Comparison of ENCODE assay signal across 1 cellular context in the genomic region with DNA sequence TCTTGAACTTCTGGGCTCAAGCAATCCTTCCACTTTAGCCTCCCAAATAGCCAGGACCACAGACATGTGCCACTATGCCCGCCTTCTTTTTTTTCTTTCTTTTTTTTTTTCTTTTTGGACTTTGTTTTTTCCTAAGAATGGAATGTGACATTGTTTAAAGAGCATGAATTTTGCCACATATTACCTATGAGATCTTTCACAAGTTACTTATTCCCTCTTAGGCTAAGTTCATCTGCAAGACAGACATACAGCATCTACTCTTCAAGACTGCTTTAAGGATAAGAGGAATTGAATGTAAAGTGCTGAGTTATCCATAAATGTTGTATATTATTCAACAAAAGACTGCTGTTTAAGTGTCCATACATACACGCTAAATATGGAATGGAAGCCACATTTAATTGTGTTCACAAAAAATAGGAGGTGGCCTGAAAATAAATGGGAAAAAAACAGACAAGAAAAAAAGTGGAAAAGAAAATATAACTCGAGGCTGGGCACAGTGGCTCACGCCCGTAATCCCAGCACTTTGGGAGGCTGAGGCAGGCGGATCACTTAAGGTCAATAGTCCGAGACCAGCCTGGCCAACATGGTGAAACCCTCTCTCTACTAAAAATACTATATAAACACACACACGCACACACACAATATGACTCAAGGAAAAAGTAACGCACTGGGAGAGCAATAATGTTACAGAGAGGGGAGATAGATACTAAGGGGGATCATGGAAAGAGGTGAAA.
TF ChIP-seq lines count a peak whose summit lies in the region.

No MANE protein-coding gene starts in this region.

TF ChIP-seq in HepG2, 621 proteins besides CTCF, POLR2A, EP300 and RAD21 (continued from another document and continues in another):
- TF ChIP-seq, protein P1, sequence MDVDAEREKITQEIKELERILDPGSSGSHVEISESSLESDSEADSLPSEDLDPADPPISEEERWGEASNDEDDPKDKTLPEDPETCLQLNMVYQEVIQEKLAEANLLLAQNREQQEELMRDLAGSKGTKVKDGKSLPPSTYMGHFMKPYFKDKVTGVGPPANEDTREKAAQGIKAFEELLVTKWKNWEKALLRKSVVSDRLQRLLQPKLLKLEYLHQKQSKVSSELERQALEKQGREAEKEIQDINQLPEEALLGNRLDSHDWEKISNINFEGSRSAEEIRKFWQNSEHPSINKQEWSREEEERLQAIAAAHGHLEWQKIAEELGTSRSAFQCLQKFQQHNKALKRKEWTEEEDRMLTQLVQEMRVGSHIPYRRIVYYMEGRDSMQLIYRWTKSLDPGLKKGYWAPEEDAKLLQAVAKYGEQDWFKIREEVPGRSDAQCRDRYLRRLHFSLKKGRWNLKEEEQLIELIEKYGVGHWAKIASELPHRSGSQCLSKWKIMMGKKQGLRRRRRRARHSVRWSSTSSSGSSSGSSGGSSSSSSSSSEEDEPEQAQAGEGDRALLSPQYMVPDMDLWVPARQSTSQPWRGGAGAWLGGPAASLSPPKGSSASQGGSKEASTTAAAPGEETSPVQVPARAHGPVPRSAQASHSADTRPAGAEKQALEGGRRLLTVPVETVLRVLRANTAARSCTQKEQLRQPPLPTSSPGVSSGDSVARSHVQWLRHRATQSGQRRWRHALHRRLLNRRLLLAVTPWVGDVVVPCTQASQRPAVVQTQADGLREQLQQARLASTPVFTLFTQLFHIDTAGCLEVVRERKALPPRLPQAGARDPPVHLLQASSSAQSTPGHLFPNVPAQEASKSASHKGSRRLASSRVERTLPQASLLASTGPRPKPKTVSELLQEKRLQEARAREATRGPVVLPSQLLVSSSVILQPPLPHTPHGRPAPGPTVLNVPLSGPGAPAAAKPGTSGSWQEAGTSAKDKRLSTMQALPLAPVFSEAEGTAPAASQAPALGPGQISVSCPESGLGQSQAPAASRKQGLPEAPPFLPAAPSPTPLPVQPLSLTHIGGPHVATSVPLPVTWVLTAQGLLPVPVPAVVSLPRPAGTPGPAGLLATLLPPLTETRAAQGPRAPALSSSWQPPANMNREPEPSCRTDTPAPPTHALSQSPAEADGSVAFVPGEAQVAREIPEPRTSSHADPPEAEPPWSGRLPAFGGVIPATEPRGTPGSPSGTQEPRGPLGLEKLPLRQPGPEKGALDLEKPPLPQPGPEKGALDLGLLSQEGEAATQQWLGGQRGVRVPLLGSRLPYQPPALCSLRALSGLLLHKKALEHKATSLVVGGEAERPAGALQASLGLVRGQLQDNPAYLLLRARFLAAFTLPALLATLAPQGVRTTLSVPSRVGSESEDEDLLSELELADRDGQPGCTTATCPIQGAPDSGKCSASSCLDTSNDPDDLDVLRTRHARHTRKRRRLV (CRISPR knock-in tag; IDR thresholded peaks at IDR 0.05), result no peak
- TF ChIP-seq ZNF839 (CRISPR knock-in tag; IDR thresholded peaks at IDR 0.05; ENCODE audit: borderline replicate concordance), result no peak
- TF ChIP-seq, protein P2, sequence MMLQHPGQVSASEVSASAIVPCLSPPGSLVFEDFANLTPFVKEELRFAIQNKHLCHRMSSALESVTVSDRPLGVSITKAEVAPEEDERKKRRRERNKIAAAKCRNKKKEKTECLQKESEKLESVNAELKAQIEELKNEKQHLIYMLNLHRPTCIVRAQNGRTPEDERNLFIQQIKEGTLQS (CRISPR knock-in tag; IDR thresholded peaks at IDR 0.05), result no peak
- TF ChIP-seq, protein P3, sequence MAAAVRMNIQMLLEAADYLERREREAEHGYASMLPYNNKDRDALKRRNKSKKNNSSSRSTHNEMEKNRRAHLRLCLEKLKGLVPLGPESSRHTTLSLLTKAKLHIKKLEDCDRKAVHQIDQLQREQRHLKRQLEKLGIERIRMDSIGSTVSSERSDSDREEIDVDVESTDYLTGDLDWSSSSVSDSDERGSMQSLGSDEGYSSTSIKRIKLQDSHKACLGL (CRISPR knock-in tag; IDR thresholded peaks at IDR 0.05), result no peak
- TF ChIP-seq ZNF549 (CRISPR knock-in tag; IDR thresholded peaks at IDR 0.05), result no peak
- no peak for TF ChIP-seq RELA (CRISPR knock-in tag; IDR thresholded peaks at IDR 0.05)
- no peak for TF ChIP-seq FOXO1 (CRISPR knock-in tag; IDR thresholded peaks at IDR 0.05)
- TF ChIP-seq PLRG1 (conservative IDR thresholded peaks at IDR 0.05), result no peak
- peak; percentile 82 for TF ChIP-seq NCOR1 (IDR thresholded peaks at IDR 0.05; ENCODE audit: borderline replicate concordance, low read length)
- TF ChIP-seq, protein P4, sequence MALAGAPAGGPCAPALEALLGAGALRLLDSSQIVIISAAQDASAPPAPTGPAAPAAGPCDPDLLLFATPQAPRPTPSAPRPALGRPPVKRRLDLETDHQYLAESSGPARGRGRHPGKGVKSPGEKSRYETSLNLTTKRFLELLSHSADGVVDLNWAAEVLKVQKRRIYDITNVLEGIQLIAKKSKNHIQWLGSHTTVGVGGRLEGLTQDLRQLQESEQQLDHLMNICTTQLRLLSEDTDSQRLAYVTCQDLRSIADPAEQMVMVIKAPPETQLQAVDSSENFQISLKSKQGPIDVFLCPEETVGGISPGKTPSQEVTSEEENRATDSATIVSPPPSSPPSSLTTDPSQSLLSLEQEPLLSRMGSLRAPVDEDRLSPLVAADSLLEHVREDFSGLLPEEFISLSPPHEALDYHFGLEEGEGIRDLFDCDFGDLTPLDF (CRISPR knock-in tag; IDR thresholded peaks at IDR 0.05), result no peak
- TF ChIP-seq, protein P5, sequence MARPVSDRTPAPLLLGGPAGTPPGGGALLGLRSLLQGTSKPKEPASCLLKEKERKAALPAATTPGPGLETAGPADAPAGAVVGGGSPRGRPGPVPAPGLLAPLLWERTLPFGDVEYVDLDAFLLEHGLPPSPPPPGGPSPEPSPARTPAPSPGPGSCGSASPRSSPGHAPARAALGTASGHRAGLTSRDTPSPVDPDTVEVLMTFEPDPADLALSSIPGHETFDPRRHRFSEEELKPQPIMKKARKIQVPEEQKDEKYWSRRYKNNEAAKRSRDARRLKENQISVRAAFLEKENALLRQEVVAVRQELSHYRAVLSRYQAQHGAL (CRISPR knock-in tag; IDR thresholded peaks at IDR 0.05; ENCODE audit: not compliant biosample characterization), result no peak
- TF ChIP-seq, protein P6, sequence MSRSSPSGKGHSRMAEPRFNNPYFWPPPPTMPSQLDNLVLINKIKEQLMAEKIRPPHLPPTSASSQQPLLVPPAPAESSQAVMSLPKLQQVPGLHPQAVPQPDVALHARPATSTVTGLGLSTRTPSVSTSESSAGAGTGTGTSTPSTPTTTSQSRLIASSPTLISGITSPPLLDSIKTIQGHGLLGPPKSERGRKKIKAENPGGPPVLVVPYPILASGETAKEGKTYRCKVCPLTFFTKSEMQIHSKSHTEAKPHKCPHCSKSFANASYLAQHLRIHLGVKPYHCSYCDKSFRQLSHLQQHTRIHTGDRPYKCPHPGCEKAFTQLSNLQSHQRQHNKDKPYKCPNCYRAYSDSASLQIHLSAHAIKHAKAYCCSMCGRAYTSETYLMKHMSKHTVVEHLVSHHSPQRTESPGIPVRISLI (CRISPR knock-in tag; IDR thresholded peaks at IDR 0.05; ENCODE audit: borderline replicate concordance), result peak; percentile 94
- TF ChIP-seq ZNF292 (CRISPR knock-in tag; IDR thresholded peaks at IDR 0.05; ENCODE audit: borderline replicate concordance, low read depth), result 0 out of 2 replicates have a peak, but pooled peaks have one; percentile 1
- TF ChIP-seq, protein P7, sequence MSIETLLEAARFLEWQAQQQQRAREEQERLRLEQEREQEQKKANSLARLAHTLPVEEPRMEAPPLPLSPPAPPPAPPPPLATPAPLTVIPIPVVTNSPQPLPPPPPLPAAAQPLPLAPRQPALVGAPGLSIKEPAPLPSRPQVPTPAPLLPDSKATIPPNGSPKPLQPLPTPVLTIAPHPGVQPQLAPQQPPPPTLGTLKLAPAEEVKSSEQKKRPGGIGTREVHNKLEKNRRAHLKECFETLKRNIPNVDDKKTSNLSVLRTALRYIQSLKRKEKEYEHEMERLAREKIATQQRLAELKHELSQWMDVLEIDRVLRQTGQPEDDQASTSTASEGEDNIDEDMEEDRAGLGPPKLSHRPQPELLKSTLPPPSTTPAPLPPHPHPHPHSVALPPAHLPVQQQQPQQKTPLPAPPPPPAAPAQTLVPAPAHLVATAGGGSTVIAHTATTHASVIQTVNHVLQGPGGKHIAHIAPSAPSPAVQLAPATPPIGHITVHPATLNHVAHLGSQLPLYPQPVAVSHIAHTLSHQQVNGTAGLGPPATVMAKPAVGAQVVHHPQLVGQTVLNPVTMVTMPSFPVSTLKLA (IDR thresholded peaks at IDR 0.05), result no peak
- TF ChIP-seq, protein P8, sequence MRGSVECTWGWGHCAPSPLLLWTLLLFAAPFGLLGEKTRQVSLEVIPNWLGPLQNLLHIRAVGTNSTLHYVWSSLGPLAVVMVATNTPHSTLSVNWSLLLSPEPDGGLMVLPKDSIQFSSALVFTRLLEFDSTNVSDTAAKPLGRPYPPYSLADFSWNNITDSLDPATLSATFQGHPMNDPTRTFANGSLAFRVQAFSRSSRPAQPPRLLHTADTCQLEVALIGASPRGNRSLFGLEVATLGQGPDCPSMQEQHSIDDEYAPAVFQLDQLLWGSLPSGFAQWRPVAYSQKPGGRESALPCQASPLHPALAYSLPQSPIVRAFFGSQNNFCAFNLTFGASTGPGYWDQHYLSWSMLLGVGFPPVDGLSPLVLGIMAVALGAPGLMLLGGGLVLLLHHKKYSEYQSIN (CRISPR knock-in tag; IDR thresholded peaks at IDR 0.05; ENCODE audit: borderline replicate concordance), result no peak
- TF ChIP-seq, protein P9, sequence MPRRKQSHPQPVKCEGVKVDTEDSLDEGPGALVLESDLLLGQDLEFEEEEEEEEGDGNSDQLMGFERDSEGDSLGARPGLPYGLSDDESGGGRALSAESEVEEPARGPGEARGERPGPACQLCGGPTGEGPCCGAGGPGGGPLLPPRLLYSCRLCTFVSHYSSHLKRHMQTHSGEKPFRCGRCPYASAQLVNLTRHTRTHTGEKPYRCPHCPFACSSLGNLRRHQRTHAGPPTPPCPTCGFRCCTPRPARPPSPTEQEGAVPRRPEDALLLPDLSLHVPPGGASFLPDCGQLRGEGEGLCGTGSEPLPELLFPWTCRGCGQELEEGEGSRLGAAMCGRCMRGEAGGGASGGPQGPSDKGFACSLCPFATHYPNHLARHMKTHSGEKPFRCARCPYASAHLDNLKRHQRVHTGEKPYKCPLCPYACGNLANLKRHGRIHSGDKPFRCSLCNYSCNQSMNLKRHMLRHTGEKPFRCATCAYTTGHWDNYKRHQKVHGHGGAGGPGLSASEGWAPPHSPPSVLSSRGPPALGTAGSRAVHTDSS (CRISPR knock-in tag; conservative IDR thresholded peaks at IDR 0.05), result no peak
- TF ChIP-seq YEATS2 (CRISPR knock-in tag; IDR thresholded peaks at IDR 0.05; ENCODE audit: borderline replicate concordance), result 0 out of 2 replicates have a peak, but pooled peaks have one; percentile 9
- TF ChIP-seq, protein P10, sequence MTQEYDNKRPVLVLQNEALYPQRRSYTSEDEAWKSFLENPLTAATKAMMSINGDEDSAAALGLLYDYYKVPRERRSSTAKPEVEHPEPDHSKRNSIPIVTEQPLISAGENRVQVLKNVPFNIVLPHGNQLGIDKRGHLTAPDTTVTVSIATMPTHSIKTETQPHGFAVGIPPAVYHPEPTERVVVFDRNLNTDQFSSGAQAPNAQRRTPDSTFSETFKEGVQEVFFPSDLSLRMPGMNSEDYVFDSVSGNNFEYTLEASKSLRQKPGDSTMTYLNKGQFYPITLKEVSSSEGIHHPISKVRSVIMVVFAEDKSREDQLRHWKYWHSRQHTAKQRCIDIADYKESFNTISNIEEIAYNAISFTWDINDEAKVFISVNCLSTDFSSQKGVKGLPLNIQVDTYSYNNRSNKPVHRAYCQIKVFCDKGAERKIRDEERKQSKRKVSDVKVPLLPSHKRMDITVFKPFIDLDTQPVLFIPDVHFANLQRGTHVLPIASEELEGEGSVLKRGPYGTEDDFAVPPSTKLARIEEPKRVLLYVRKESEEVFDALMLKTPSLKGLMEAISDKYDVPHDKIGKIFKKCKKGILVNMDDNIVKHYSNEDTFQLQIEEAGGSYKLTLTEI (CRISPR knock-in tag; conservative IDR thresholded peaks at IDR 0.05), result no peak
- TF ChIP-seq MAF1 (CRISPR knock-in tag; IDR thresholded peaks at IDR 0.05; ENCODE audit: borderline replicate concordance), result no peak
- 0 out of 2 replicates have a peak, but pooled peaks have one; percentile 54 for TF ChIP-seq FOXP1 (IDR thresholded peaks at IDR 0.05)
- peak; percentile 30; the same call in 1 of the 2 replicates for TF ChIP-seq FOXP1 (CRISPR knock-in tag; IDR thresholded peaks at IDR 0.05)
- no peak for TF ChIP-seq NFE2L2 (IDR thresholded peaks at IDR 0.05; ENCODE audit: low read length)
- no peak for TF ChIP-seq TAF15 (IDR thresholded peaks at IDR 0.05; ENCODE audit: low read depth, low read length, poor library complexity, severe bottlenecking)
- TF ChIP-seq, protein P11, sequence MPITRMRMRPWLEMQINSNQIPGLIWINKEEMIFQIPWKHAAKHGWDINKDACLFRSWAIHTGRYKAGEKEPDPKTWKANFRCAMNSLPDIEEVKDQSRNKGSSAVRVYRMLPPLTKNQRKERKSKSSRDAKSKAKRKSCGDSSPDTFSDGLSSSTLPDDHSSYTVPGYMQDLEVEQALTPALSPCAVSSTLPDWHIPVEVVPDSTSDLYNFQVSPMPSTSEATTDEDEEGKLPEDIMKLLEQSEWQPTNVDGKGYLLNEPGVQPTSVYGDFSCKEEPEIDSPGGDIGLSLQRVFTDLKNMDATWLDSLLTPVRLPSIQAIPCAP (CRISPR knock-in tag; IDR thresholded peaks at IDR 0.05; ENCODE audit: low read depth), result no peak
- no peak for TF ChIP-seq MTA1 (CRISPR knock-in tag; IDR thresholded peaks at IDR 0.05; ENCODE audit: borderline replicate concordance)
- TF ChIP-seq ZNF713 (CRISPR knock-in tag; IDR thresholded peaks at IDR 0.05), result no peak
- TF ChIP-seq RCOR2 (CRISPR knock-in tag; IDR thresholded peaks at IDR 0.05), result peak; percentile 26; the same call in 1 of the 2 replicates
- TF ChIP-seq SKI (IDR thresholded peaks at IDR 0.05; ENCODE audit: partially characterized antibody), result peak; percentile 67
- TF ChIP-seq, protein P12, sequence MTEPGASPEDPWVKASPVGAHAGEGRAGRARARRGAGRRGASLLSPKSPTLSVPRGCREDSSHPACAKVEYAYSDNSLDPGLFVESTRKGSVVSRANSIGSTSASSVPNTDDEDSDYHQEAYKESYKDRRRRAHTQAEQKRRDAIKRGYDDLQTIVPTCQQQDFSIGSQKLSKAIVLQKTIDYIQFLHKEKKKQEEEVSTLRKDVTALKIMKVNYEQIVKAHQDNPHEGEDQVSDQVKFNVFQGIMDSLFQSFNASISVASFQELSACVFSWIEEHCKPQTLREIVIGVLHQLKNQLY (CRISPR knock-in tag; IDR thresholded peaks at IDR 0.05), result no peak
- no peak for TF ChIP-seq CBX2 (IDR thresholded peaks at IDR 0.05; ENCODE audit: low read depth, low read length)
- TF ChIP-seq CBX2 (CRISPR knock-in tag; IDR thresholded peaks at IDR 0.05; ENCODE audit: low read depth), result no peak
